In genomic region chr15:56475351-56475750, GRCh38 we compare ENCODE assay signal across 34 cellular contexts.
"Had no signal": no experiment of that assay in that cellular context is flagged by ENCODE, and none has a peak within 500 bp of the region (broad histone marks: within the 10 kb centered on the region; RNA-seq: fewer than 3 reads in every experiment).

No MANE protein-coding gene starts in this region.

- H3K27me3 Mint-ChIP-seq: activated CD4-positive, alpha-beta T cell treated with anti-CD3 and anti-CD28 coated beads for 36 hours had no signal

- H3K4me2 ChIP-seq: SK-N-SH had no signal

- H3K27ac Mint-ChIP-seq: activated CD4-positive, alpha-beta T cell treated with anti-CD3 and anti-CD28 coated beads for 36 hours; activated CD4-positive, alpha-beta T cell treated with anti-CD3 and anti-CD28 coated beads, Interleukin-2, amount 10 ng/mL, durations not matched to agents 7 days and 5 days; activated naive CD4-positive, alpha-beta T cell treated with anti-CD3 and anti-CD28 coated beads for 36 hours; activated naive CD4-positive, alpha-beta T cell treated with anti-CD3 and anti-CD28 coated beads, Interleukin-2, amount 50 U/mL, for 72 hours; activated T-helper 1 cell treated with anti-CD3 and anti-CD28 coated beads, Interleukin-12 subunit alpha, Interleukin-12 subunit beta, Interleukin-2, Interleukin-4 antibody, amounts not matched to agents 30 ng/mL and 10 ng/mL and 1 ng/mL, durations not matched to agents 14 hours and 24 hours and 36 hours; T-helper 1 cell treated with Interleukin-12 subunit alpha and Interleukin-12 subunit beta and Interleukin-4 antibody, amounts not matched to agents 30 μg/mL and 1 μg/mL, for 36 hours; T-helper 2 cell treated with Interferon-gamma antibody and Interleukin-4, amounts not matched to agents 5 μg/mL and 100 μg/mL, for 36 hours; WTC11 had no signal

- H3K36me3 ChIP-seq: adrenal gland, breast epithelium, SJCRH30 had no signal

- H3K4me3 Mint-ChIP-seq: activated CD4-positive, alpha-beta T cell treated with anti-CD3 and anti-CD28 coated beads for 36 hours; activated CD4-positive, alpha-beta T cell treated with anti-CD3 and anti-CD28 coated beads, Interleukin-2, amount 10 ng/mL, durations not matched to agents 7 days and 5 days; activated naive CD4-positive, alpha-beta T cell treated with anti-CD3 and anti-CD28 coated beads for 36 hours; activated T-cell treated with anti-CD3 and anti-CD28 coated beads, Interleukin-2, amount 50 U/mL, for 4 hours; activated T-helper 1 cell treated with anti-CD3 and anti-CD28 coated beads, Interleukin-12 subunit alpha, Interleukin-12 subunit beta, Interleukin-2, Interleukin-4 antibody, amounts not matched to agents 30 ng/mL and 10 ng/mL and 1 ng/mL, durations not matched to agents 14 hours and 24 hours and 36 hours; T-helper 1 cell treated with Interleukin-12 subunit alpha and Interleukin-12 subunit beta and Interleukin-4 antibody, amounts not matched to agents 30 μg/mL and 1 μg/mL, for 36 hours; T-helper 2 cell treated with Interferon-gamma antibody and Interleukin-4, amounts not matched to agents 5 μg/mL and 100 μg/mL, for 36 hours; WTC11 had no signal

- H3K36me3 Mint-ChIP-seq: WTC11 had no signal

- H3K4me3 ChIP-seq: adrenal gland, body of pancreas, breast epithelium, coronary artery, SJCRH30 had no signal

- H3K9ac ChIP-seq: SK-N-SH had no signal

- H3K27me3 ChIP-seq: adrenal gland, body of pancreas, breast epithelium, SJCRH30 had no signal

- H3K9me3 ChIP-seq: adrenal gland, body of pancreas, breast epithelium, SJCRH30, SK-N-SH had no signal

- H3K4me1 ChIP-seq: adrenal gland, body of pancreas, breast epithelium, SJCRH30 had no signal

- H3K4me1 Mint-ChIP-seq: activated CD4-positive, alpha-beta T cell treated with anti-CD3 and anti-CD28 coated beads for 36 hours; activated CD4-positive, alpha-beta T cell treated with anti-CD3 and anti-CD28 coated beads, Interleukin-2, amount 10 ng/mL, durations not matched to agents 7 days and 5 days; WTC11 had no signal

- H3K27ac ChIP-seq: adrenal gland, body of pancreas, breast epithelium, coronary artery, SJCRH30 had no signal

- DNase-seq: activated CD4-positive, alpha-beta T cell treated with anti-CD3 and anti-CD28 coated beads for 36 hours; activated CD4-positive, alpha-beta T cell treated with anti-CD3 and anti-CD28 coated beads, Interleukin-2, amount 10 ng/mL, durations not matched to agents 7 days and 5 days; activated CD4-positive, alpha-beta T cell treated with anti-CD3 and anti-CD28 coated beads, Interleukin-2, amount 50 U/mL, for 48 hours; activated CD8-positive, alpha-beta memory T cell treated with anti-CD3 and anti-CD28 coated beads, Interleukin-2, amount 50 U/mL, for 4 hours; activated gamma-delta T cell treated with Interleukin-2 at 50 U/mL for 16 hours; activated naive CD4-positive, alpha-beta T cell treated with anti-CD3 and anti-CD28 coated beads for 36 hours; activated T-cell treated with anti-CD3 and anti-CD28 coated beads for 4 hours; activated T-cell treated with anti-CD3 and anti-CD28 coated beads, Interleukin-2, amount 50 U/mL, for 4 hours; adrenal gland; body of pancreas; MM.1S; MV-4-11; NCI-H1092; NCI-H1436 treated with DMSO at 0.1 percent for 48 hours; NCI-H1694 treated with DMSO at 0.1 percent for 48 hours; NCI-H2029; NCI-H345; NCI-H510A; NCI-H526; NCI-H748 treated with DMSO at 0.1 percent for 48 hours; SHP77; SJCRH30; SK-N-SH had no signal

- H3K9me3 Mint-ChIP-seq: activated naive CD4-positive, alpha-beta T cell treated with anti-CD3 and anti-CD28 coated beads, Interleukin-2, amount 50 U/mL, for 72 hours; T-helper 2 cell treated with Interferon-gamma antibody and Interleukin-4, amounts not matched to agents 5 μg/mL and 100 μg/mL, for 36 hours had no signal

- ATAC-seq: activated CD4-positive, alpha-beta T cell treated with anti-CD3 and anti-CD28 coated beads for 36 hours; activated CD4-positive, CD25-positive, alpha-beta regulatory T cell treated with anti-CD3 and anti-CD28 coated beads, Interleukin-2, amount 50 U/mL, for 24 hours; activated naive CD4-positive, alpha-beta T cell treated with anti-CD3 and anti-CD28 coated beads, Interleukin-2, amount 50 U/mL, for 72 hours; activated T-cell treated with anti-CD3 and anti-CD28 coated beads, Interleukin-2, amount 50 U/mL, for 4 hours; body of pancreas; Panc1; WTC11 had no signal

- FAIRE-seq: astrocyte, TTC549 had no signal
